In the genomic region with DNA sequence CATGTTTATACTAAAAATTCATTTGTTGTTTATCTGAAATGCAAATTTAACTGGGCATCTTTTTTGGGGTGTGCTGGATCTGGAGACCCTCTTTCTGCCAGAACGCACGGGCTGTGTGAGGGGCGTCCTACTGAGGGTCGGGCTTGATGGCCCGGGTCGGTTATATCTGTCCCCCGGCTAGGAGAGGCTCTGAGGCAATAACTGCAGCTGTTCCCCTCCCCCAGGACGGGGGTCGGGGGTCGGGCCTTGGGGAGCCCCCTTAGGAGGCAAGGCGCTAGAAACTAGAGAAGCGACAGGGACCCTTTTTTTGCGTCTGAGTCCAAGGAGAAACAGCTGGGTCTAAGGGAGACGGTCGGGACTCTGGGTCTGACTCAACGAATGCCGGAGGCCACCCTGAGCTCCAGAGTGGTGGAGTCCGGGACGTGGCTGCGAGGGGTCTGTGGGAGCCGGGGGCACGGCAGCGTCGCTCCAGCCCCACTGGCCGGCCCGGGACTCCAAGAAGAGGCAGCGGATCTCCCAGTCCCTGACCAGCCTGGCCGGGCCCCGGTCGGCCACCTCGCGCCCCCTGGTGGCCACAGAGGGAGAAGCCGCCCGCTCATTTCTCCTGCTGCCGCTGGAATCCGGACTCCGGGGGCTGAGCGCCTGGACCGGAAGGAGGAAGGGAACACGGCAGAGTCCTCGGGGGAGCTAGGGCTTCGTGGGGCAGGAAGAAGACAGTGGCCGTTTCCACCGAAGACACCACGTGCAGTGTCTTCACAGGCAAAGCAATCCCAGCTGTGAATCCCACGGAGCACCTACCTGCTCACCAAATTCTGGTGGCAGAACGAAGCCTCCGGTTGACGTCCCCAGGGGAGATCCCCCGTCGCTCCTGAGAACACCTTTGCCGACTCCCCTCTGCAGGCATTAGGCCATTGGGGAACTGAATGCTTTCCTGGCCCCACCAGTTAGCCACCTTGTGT, we compare ENCODE assay signal across 7 cellular contexts. TPM values are rescaled to one million over a fixed set of nuclear protein-coding genes. Genes with fewer than 3 reads are reported as not detected.
DNase-seq lines count a peak whose midpoint lies in the region; ATAC-seq and TF ChIP-seq lines count a peak whose summit lies in the region.

No MANE protein-coding gene starts in this region.

- H3K9ac ChIP-seq in duodenal mucosa (ENCODE audit: low read depth in 1 of 2, low read length in 2 of 2): peak overlapping the region; percentile 66 to 73

- intact Hi-C loops in lower lobe of right lung (cut with DNase I): no loop called here

- H3K36me3 ChIP-seq in duodenal mucosa (ENCODE audit: control insufficient read depth in 1 of 2, insufficient read depth in 2 of 2, low read length in 2 of 2) (no peaks in the 10 kb centered on the region), lower lobe of right lung (no peaks in the 10 kb centered on the region)

- ATAC-seq in GM18502 (IDR thresholded peaks at IDR 0.05; ENCODE audit: poor library complexity, unreplicated experiment) (peak; percentile 66), HG03175 (IDR thresholded peaks at IDR 0.05; ENCODE audit: unreplicated experiment) (peak; percentile 72), lower lobe of right lung (peak; percentile 97 to 98)

- H3K27ac ChIP-seq in duodenal mucosa (ENCODE audit: low read depth, low read length) (no peak overlapping the region), lower lobe of right lung (no peak overlapping the region)

- peaks cover 0 to 6% of the 10 kb centered on the region in 2 donors for H3K27me3 ChIP-seq in duodenal mucosa (ENCODE audit: control insufficient read depth in 1 of 2, insufficient read depth in 2 of 2, low read length in 2 of 2)
- peaks cover 12% of the 10 kb centered on the region for H3K27me3 ChIP-seq in lower lobe of right lung (ENCODE audit: low read depth)

- TF ChIP-seq CTCF in lower lobe of right lung (IDR thresholded peaks at IDR 0.05): peak; percentile 97

- DNase-seq in NCI-H69 (lab: John Stamatoyannopoulos, UW) (peak; percentile 93), lower lobe of right lung (peak; percentile 90)
- peak; percentile 86 to 90 for DNase-seq in activated CD4-positive, alpha-beta T cell treated with anti-CD3 and anti-CD28 coated beads, Interleukin-2, amount 50 U/mL, for 48 hours
- peak; percentile 64 to 80 for DNase-seq in stimulated activated CD4-positive, alpha-beta T cell treated with anti-CD3 and anti-CD28 coated beads, Interleukin-4, amount 100 ng/mL, for 4 hours

- H3K9me3 ChIP-seq in duodenal mucosa (ENCODE audit: control insufficient read depth in 1 of 2, low read length in 2 of 2): no peaks in the 10 kb centered on the region
- no peaks in the 10 kb centered on the region for H3K9me3 ChIP-seq in lower lobe of right lung

- H3K4me3 ChIP-seq in duodenal mucosa (ENCODE audit: low read depth in 1 of 2, low read length in 2 of 2) (peak overlapping the region; percentile 79 to 88), lower lobe of right lung (peak overlapping the region; percentile 50)

- H3K4me1 ChIP-seq in duodenal mucosa (ENCODE audit: control insufficient read depth in 1 of 2, insufficient read depth in 2 of 2, low read length in 2 of 2) (peaks cover 4 to 14% of the 10 kb centered on the region in 2 donors), lower lobe of right lung (peaks cover 11% of the 10 kb centered on the region)

RNA-seq across cellular contexts. Expression of gene SCML4, which starts 24.0 kb away (rescaled TPM):
- total RNA-seq in lower lobe of right lung: 3.2 TPM
